ENCODE assay signal across 2 cellular contexts in the genomic region with DNA sequence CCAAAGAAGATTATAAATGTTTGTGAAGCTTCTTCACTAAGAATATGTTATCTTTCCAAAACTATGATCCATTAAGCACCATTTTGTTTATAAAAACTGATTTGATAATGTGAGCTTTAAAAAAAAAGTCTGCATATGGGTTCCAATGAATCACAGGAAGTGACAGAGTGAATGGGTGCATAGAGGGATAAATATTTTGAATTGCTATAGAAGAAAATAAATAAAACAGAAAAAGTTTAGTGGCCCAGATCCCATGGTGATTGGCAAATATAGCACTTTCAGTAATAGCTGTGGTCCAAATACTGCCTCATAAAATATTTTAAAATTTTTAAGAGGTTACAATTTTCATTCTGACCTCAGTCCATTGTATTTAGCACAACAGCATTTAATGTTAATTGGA.
TF ChIP-seq lines count a peak whose summit lies in the region.

No MANE protein-coding gene starts in this region.

TF ChIP-seq in IMR-90, 13 proteins besides CTCF, POLR2A, EP300 and RAD21 (continued from another document):
- TF ChIP-seq MXI1 (IDR thresholded peaks at IDR 0.05; ENCODE audit: borderline replicate concordance, low read depth, low read length), result no peak
- TF ChIP-seq ELK1 (IDR thresholded peaks at IDR 0.05; ENCODE audit: borderline replicate concordance, low read depth, low read length), result no peak
- TF ChIP-seq RCOR1 (IDR thresholded peaks at IDR 0.05; ENCODE audit: insufficient replicate concordance, low read length), result no peak
- no peak for TF ChIP-seq CHD1 (IDR thresholded peaks at IDR 0.05; ENCODE audit: low read depth, low read length)
- no peak for TF ChIP-seq CEBPB (IDR thresholded peaks at IDR 0.05; ENCODE audit: low read depth, low read length)
- no peak for TF ChIP-seq SMC3 (IDR thresholded peaks at IDR 0.05; ENCODE audit: low read depth, low read length)
- TF ChIP-seq RFX5 (IDR thresholded peaks at IDR 0.05; ENCODE audit: low read depth, low read length), result no peak
- TF ChIP-seq MAZ (IDR thresholded peaks at IDR 0.05; ENCODE audit: borderline replicate concordance, low read depth, low read length), result no peak

TF ChIP-seq in WTC11, 78 proteins besides CTCF, POLR2A, EP300 and RAD21 (continued from another document):
- TF ChIP-seq STAT6 (CRISPR knock-in tag; conservative IDR thresholded peaks at IDR 0.05; ENCODE audit: low read depth) (no peak), PRDM15 (CRISPR knock-in tag; IDR thresholded peaks at IDR 0.05) (no peak), GABPB1 (CRISPR knock-in tag; IDR thresholded peaks at IDR 0.05) (no peak), KAT7 (CRISPR knock-in tag; IDR thresholded peaks at IDR 0.05; ENCODE audit: borderline replicate concordance) (no peak), NR3C1 (CRISPR knock-in tag; conservative IDR thresholded peaks at IDR 0.05; ENCODE audit: low read depth) (no peak), JUN (CRISPR knock-in tag; IDR thresholded peaks at IDR 0.05) (no peak)
TF ChIP-seq in WTC11: peak in this region for 0.
